ENCODE assay signal across 9 cellular contexts in genomic region chr17:64155751-64156544, GRCh38. TPM values are rescaled to one million over a fixed set of nuclear protein-coding genes. Genes with fewer than 3 reads are reported as not detected.
DNase-seq lines count a peak whose midpoint lies in the region; ATAC-seq and TF ChIP-seq lines count a peak whose summit lies in the region.
"Had no signal": no experiment of that assay in that cellular context is flagged by ENCODE, and none has a peak within 500 bp of the region (broad histone marks: within the 10 kb centered on the region; RNA-seq: fewer than 3 reads in every experiment).

No MANE protein-coding gene starts in this region.

- H3K4me3 Mint-ChIP-seq in T-helper 17 cell (no peak overlapping the region), T-cell (no peak overlapping the region)
- H3K4me3 Mint-ChIP-seq: WTC11 had no signal

- H3K27ac Mint-ChIP-seq in T-helper 17 cell (peak overlapping the region; percentile 66), T-cell (no peak overlapping the region)
- H3K27ac Mint-ChIP-seq: WTC11 had no signal

- H3K36me3 Mint-ChIP-seq in T-helper 17 cell (ENCODE audit: low read depth) (no peaks in the 10 kb centered on the region), T-cell (peaks cover 36% of the 10 kb centered on the region)

- CTCF ChIA-PET in T-cell (lab: Charles Lee): interaction anchor here in 1 of 2 donors (0.5 kb wide), 2 partner anchors 20 to 122 kb away, joined by 3 read pairs; no protein-coding TSS in a partner anchor

- intact Hi-C loops in esophagus squamous epithelium (cut with DNase I): no loop called here
- intact Hi-C loops in thyroid gland (cut with DNase I): no loop called here

- H3K27ac ChIP-seq in esophagus squamous epithelium (peak overlapping the region; percentile 35 to 71 (median 50)), mesodermal cell (ENCODE audit: low read depth, low read length, severe bottlenecking) (peak overlapping the region; percentile 49), thyroid gland (peak overlapping the region; percentile 75 to 90 (median 79))

- DNase-seq in T-helper 17 cell (no peak), esophagus squamous epithelium (lab: John Stamatoyannopoulos, UW) (no peak), thyroid gland (peak; percentile 69 to 78), SHP77 (lab: John Stamatoyannopoulos, UW) (no peak), T-cell (no peak)
- DNase-seq: NCI-H1694 had no signal

- peaks cover 0 to 71% (median 6%) of the 10 kb centered on the region in 3 donors for H3K36me3 ChIP-seq in esophagus squamous epithelium
- H3K36me3 ChIP-seq in mesodermal cell (ENCODE audit: control insufficient read depth, insufficient read depth, low read length): peaks cover 16% of the 10 kb centered on the region
- H3K36me3 ChIP-seq in thyroid gland: peaks cover 6 to 15% of the 10 kb centered on the region in 2 donors

- H3K27me3 ChIP-seq in esophagus squamous epithelium: no peaks in the 10 kb centered on the region
- H3K27me3 ChIP-seq in thyroid gland: no peaks in the 10 kb centered on the region

- TF ChIP-seq CTCF in esophagus squamous epithelium (IDR thresholded peaks at IDR 0.05): no peak
- peak in 1 of 6 experiments; percentile 11 for TF ChIP-seq CTCF in thyroid gland (IDR thresholded peaks at IDR 0.05)

- POLR2A ChIA-PET in T-cell (lab: Charles Lee): no interaction called here

- WGBS in esophagus squamous epithelium, 2 donors: 89 to 91% methylated on average over 6 to 7 of the region's 11 CpGs
- WGBS in mesodermal cell (ENCODE audit: insufficient coverage in 2 of 2), 2 experiments: 76 to 96% methylated on average over 5 to 6 of the region's 11 CpGs
- 64 to 68% methylated on average over 6 of the region's 11 CpGs for WGBS in thyroid gland, 2 donors

- ATAC-seq in T-helper 17 cell (no peak), GM18520 (IDR thresholded peaks at IDR 0.05; ENCODE audit: unreplicated experiment) (no peak), T-cell (replicated peaks in 1 of 4) (no peak)
- ATAC-seq: WTC11 had no signal

- H3K4me3 ChIP-seq in esophagus squamous epithelium (no peak overlapping the region), mesodermal cell (ENCODE audit: extremely low read depth, insufficient read depth, low read length, poor library complexity, severe bottlenecking) (no peak overlapping the region), thyroid gland (replicated peaks in 1 of 3) (no peak overlapping the region)

- H3K9me3 ChIP-seq in T-helper 17 cell (ENCODE audit: control insufficient read depth, low read length, poor library complexity, severe bottlenecking) (no peaks in the 10 kb centered on the region), esophagus squamous epithelium (no peaks in the 10 kb centered on the region), mesodermal cell (ENCODE audit: control insufficient read depth, low read length) (no peaks in the 10 kb centered on the region), thyroid gland (no peaks in the 10 kb centered on the region)

- no peak for TF ChIP-seq POLR2A in esophagus squamous epithelium (IDR thresholded peaks at IDR 0.05)
- peak in 1 of 2 donors; percentile 13 for TF ChIP-seq POLR2A in thyroid gland (IDR thresholded peaks at IDR 0.05)

- H3K9me3 Mint-ChIP-seq in T-cell: no peaks in the 10 kb centered on the region
- H3K9me3 Mint-ChIP-seq: WTC11 had no signal

- H3K4me1 Mint-ChIP-seq in T-helper 17 cell (peaks cover 2% of the 10 kb centered on the region), T-cell (no peaks in the 10 kb centered on the region)

- H3K4me1 ChIP-seq in esophagus squamous epithelium (peaks cover 0 to 36% (median 7%) of the 10 kb centered on the region in 3 donors), mesodermal cell (ENCODE audit: control insufficient read depth, insufficient read depth, low read length, poor library complexity, severe bottlenecking) (peaks cover 27% of the 10 kb centered on the region), thyroid gland (peaks cover 18% of the 10 kb centered on the region in 2 donors)

- H3K27me3 Mint-ChIP-seq in T-helper 17 cell (no peaks in the 10 kb centered on the region), T-cell (no peaks in the 10 kb centered on the region)

RNA-seq across cellular contexts. Expression of gene ERN1, which starts 26.0 kb away (rescaled TPM):
- 100 to 1,000 TPM; 185 to 196 TPM for total RNA-seq in T-helper 17 cell
- 10 to 100 TPM in 3 of 4 donors, 1 to 10 TPM in 1; 9.2 to 19.1 (median 15.1) TPM for total RNA-seq in esophagus squamous epithelium
- polyA plus RNA-seq in mesodermal cell (2013, experiment 1 of 2): 4.1 TPM
- 4.7 TPM for polyA plus RNA-seq in mesodermal cell (2013, experiment 2 of 2)
- 10 to 100 TPM in 3 of 4 donors, 1 to 10 TPM in 1; 9.5 to 20.2 (median 12.8) TPM for total RNA-seq in thyroid gland
- 100 to 1,000 TPM in 3 of 5 donors, 10 to 100 TPM in 2; 71.2 to 146 (median 112) TPM for total RNA-seq in T-cell

Comparison
In these comparisons a context has a peak if more than half of its experiments do, and no peak if none do; other contexts are left out.
1. DNase-seq: peak in thyroid gland (2 of 2); none in T-helper 17 cell (0 of 3), esophagus squamous epithelium (single experiment), SHP77 (0 of 2) and T-cell (0 of 34).
2. Peak in every context shown above with its lines, with median percentiles within 50 percentile points of each other: H3K27ac ChIP-seq.